Comparison of ENCODE assay signal across 1 cellular context in the genomic region with DNA sequence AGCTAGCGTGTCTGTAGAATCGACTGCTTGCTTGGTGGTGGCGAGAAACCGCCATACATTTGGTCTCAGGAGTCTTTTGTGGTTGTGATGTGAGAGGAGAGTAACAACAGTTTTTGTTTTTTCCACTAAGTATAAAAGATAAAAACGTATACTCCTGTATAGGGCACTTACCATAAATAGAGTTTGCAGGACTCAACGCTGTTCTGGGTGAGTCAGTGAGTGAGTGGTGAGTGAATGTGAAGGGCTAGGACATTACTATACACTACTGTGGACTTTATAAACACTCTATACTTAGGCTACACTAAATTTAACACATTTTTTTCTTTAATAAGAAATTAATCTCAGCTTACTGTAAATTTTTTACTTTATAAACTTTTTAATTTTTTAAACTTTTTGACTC. TPM values are rescaled to one million over a fixed set of nuclear protein-coding genes. Genes with fewer than 3 reads are reported as not detected.
"Had no signal": no experiment of that assay in that cellular context is flagged by ENCODE, and none has a peak within 500 bp of the region (broad histone marks: within the 10 kb centered on the region; RNA-seq: fewer than 3 reads in every experiment).

No MANE protein-coding gene starts in this region.

RNA-seq across cellular contexts. Expression of a gene that starts 43.7 kb away (rescaled TPM):
- total RNA-seq: gastrocnemius medialis had no signal
